ENCODE assay signal across 28 cellular contexts in genomic region chr12:116469344-116469743, GRCh38.
"Had no signal": no experiment of that assay in that cellular context is flagged by ENCODE, and none has a peak within 500 bp of the region (broad histone marks: within the 10 kb centered on the region; RNA-seq: fewer than 3 reads in every experiment).

No MANE protein-coding gene starts in this region.

- H3K36me3 Mint-ChIP-seq: natural killer cell treated with Interleukin-12 subunit alpha and Interleukin-12 subunit beta and Interleukin-15 and Interleukin-18, amount 100 ng/mL, for 72 hours; neural progenitor cell had no signal

- H3K27me3 Mint-ChIP-seq: progenitor cell of endocrine pancreas; stimulated activated naive B cell treated with anti-CD40 and anti-IgM and Interleukin-4, amounts not matched to agents 10 μg/mL and 1 μg/mL and 100 μg/mL, for 72 hours; stimulated activated naive CD8-positive, alpha-beta T cell treated with anti-CD3 and anti-CD28 coated beads, Interleukin-15, Interleukin-2, amounts not matched to agents 100 ng/mL and 50 ng/mL, for 24 hours had no signal

- H3K36me3 ChIP-seq: neural progenitor cell, ovary, right lobe of liver, sigmoid colon, stomach, thoracic aorta, thyroid gland, tibial nerve, upper lobe of left lung, vagina had no signal

- H3K27ac ChIP-seq: neural progenitor cell, ovary, parathyroid adenoma, psoas muscle, right lobe of liver, sigmoid colon, stomach, thoracic aorta, thyroid gland, tibial nerve, upper lobe of left lung, vagina had no signal

- H3K4me1 ChIP-seq: neural progenitor cell, parathyroid adenoma, psoas muscle, right lobe of liver, sigmoid colon, thyroid gland, tibial nerve, upper lobe of left lung, vagina had no signal

- H2AFZ ChIP-seq: neural progenitor cell, parathyroid adenoma had no signal

- H3K27ac Mint-ChIP-seq: naive thymus-derived CD4-positive, alpha-beta T cell; natural killer cell treated with Interleukin-12 subunit alpha and Interleukin-12 subunit beta and Interleukin-15 and Interleukin-18, amount 100 ng/mL, for 72 hours; neural progenitor cell; progenitor cell of endocrine pancreas; stimulated activated naive B cell treated with anti-CD40 and anti-IgM and Interleukin-4, amounts not matched to agents 10 μg/mL and 1 μg/mL and 100 μg/mL, for 72 hours; stimulated activated naive CD8-positive, alpha-beta T cell treated with anti-CD3 and anti-CD28 coated beads, Interleukin-15, Interleukin-2, amounts not matched to agents 100 ng/mL and 50 ng/mL, for 24 hours had no signal

- H3K4me1 Mint-ChIP-seq: neural progenitor cell had no signal

- ATAC-seq: naive thymus-derived CD4-positive, alpha-beta T cell; natural killer cell treated with Interleukin-12 subunit alpha and Interleukin-12 subunit beta and Interleukin-15 and Interleukin-18, amount 100 ng/mL, for 72 hours; psoas muscle; right cardiac atrium; right lobe of liver; stimulated activated naive B cell treated with anti-CD40 and anti-IgM and Interleukin-4, amounts not matched to agents 10 μg/mL and 1 μg/mL and 100 μg/mL, for 72 hours had no signal

- H3K9ac ChIP-seq: neural progenitor cell, parathyroid adenoma had no signal

- H3K4me2 ChIP-seq: neural progenitor cell had no signal

- DNase-seq: naive thymus-derived CD4-positive, alpha-beta T cell; occipital lobe; ovary; posterior cingulate gyrus; psoas muscle; right cardiac atrium; right lobe of liver; sigmoid colon; small intestine; stimulated activated CD4-positive, alpha-beta T cell treated with anti-CD3 and anti-CD28 coated beads, Interleukin-12 subunit alpha, Interleukin-12 subunit beta, amount 100 ng/mL, for 4 hours; stimulated activated CD4-positive, alpha-beta T cell treated with anti-CD3 and anti-CD28 coated beads, Interleukin-1b, Interleukin-23, amount 100 ng/mL, for 48 hours; stimulated activated CD4-positive, alpha-beta T cell treated with anti-CD3 and anti-CD28 coated beads, Interleukin-4, amount 100 ng/mL, for 1 hour; stimulated activated CD4-positive, alpha-beta T cell treated with anti-CD3 and anti-CD28 coated beads, Interleukin-4, amount 100 ng/mL, for 4 hours; stimulated activated CD8-positive, alpha-beta memory T cell treated with anti-CD3 and anti-CD28 coated beads, Interleukin-4, amount 100 ng/mL, for 48 hours; stimulated activated naive B cell treated with anti-CD40 and anti-IgM and Interleukin-4, amounts not matched to agents 10 μg/mL and 1 μg/mL and 100 μg/mL, for 72 hours; stimulated activated naive CD4-positive, alpha-beta T cell treated with Interleukin-2 at 50 U/mL for 16 hours; stomach; thyroid gland; trophoblast cell; upper lobe of left lung had no signal

- H3K4me3 ChIP-seq: neural progenitor cell, ovary, psoas muscle, right lobe of liver, sigmoid colon, stomach, thoracic aorta, thyroid gland, tibial nerve, upper lobe of left lung, vagina had no signal

- H3K4me3 Mint-ChIP-seq: naive thymus-derived CD4-positive, alpha-beta T cell; natural killer cell treated with Interleukin-12 subunit alpha and Interleukin-12 subunit beta and Interleukin-15 and Interleukin-18, amount 100 ng/mL, for 72 hours; neural progenitor cell; stimulated activated naive B cell treated with anti-CD40 and anti-IgM and Interleukin-4, amounts not matched to agents 10 μg/mL and 1 μg/mL and 100 μg/mL, for 72 hours; stimulated activated naive CD8-positive, alpha-beta T cell treated with anti-CD3 and anti-CD28 coated beads, Interleukin-15, Interleukin-2, amounts not matched to agents 100 ng/mL and 50 ng/mL, for 24 hours had no signal

- H3K9me3 ChIP-seq: ovary, right lobe of liver, thoracic aorta, thyroid gland, upper lobe of left lung, vagina had no signal

- H3K27me3 ChIP-seq: neural progenitor cell, ovary, right lobe of liver, sigmoid colon, stomach, thyroid gland, tibial nerve, upper lobe of left lung, vagina had no signal

- H3K79me2 ChIP-seq: parathyroid adenoma had no signal

- H3K9me3 Mint-ChIP-seq: natural killer cell treated with Interleukin-12 subunit alpha and Interleukin-12 subunit beta and Interleukin-15 and Interleukin-18, amount 100 ng/mL, for 72 hours; neural progenitor cell; stimulated activated naive CD8-positive, alpha-beta T cell treated with anti-CD3 and anti-CD28 coated beads, Interleukin-15, Interleukin-2, amounts not matched to agents 100 ng/mL and 50 ng/mL, for 24 hours had no signal
